Comparison of ENCODE assay signal across 8 cellular contexts in the genomic region with DNA sequence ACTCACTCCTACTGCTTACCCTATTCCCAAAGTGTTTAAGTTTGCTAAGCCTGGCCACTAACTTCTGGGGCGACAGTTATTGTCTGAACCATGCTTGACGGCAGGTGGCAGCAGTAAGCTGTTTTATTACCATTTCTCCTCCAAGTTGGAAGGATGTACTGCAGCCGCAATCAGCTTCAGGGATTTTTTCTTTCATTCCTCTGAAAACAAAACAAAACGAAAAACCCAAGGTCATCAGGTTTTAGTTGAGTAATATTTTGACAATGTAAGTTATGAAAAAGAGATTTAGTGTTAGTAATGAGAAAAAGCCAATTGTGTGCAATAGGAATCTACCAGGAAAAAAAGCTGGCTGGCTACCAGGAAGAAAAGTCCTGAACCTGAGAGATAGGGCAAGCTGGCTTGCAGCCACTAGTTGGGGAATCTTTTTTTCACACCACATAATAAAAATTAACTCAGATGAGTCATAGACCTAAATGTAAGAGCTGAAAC. TPM values are rescaled to one million over a fixed set of nuclear protein-coding genes. Genes with fewer than 3 reads are reported as not detected.
DNase-seq lines count a peak whose midpoint lies in the region; ATAC-seq and TF ChIP-seq lines count a peak whose summit lies in the region.

No MANE protein-coding gene starts in this region.

- DNase-seq in CD1c-positive myeloid dendritic cell (ENCODE audit: extremely low spot score) (peak; percentile 46), NCI-H460 (ENCODE audit: extremely low read depth, low read depth) (peak; percentile 58), activated T-cell treated with anti-CD3 and anti-CD28 coated beads for 1 hour (ENCODE audit: low read depth) (peak; percentile 21), fibroblast of gingiva (ENCODE audit: low read depth) (peak; percentile 62), upper lobe of right lung (peak; percentile 63)

- no peaks in the 10 kb centered on the region for H3F3A ChIP-seq in neural cell (ENCODE audit: insufficient read depth, low read length, poor library complexity, severe bottlenecking)

- no peaks in the 10 kb centered on the region for H3K9me2 ChIP-seq in neural cell (ENCODE audit: insufficient read depth, low read length)

- no peak overlapping the region for H2AFZ ChIP-seq in neural cell (ENCODE audit: low read depth, low read length)

- H3K4me3 ChIP-seq in neural cell (ENCODE audit: low read length) (no peak overlapping the region), upper lobe of right lung (no peak overlapping the region)

- H3K9me3 ChIP-seq in neural cell (ENCODE audit: low read length) (no peaks in the 10 kb centered on the region), upper lobe of right lung (no peaks in the 10 kb centered on the region)

- H3K27me3 ChIP-seq in neural cell (ENCODE audit: insufficient read depth, low read depth, low read length) (no peaks in the 10 kb centered on the region), upper lobe of right lung (no peaks in the 10 kb centered on the region)

- H3K36me3 ChIP-seq in neural cell (ENCODE audit: insufficient read depth, low read length) (no peaks in the 10 kb centered on the region), upper lobe of right lung (no peaks in the 10 kb centered on the region)

- no peaks in the 10 kb centered on the region for H3K4me1 ChIP-seq in upper lobe of right lung

- no peak overlapping the region for H3K4me2 ChIP-seq in neural cell (ENCODE audit: low read length)

- no peak for TF ChIP-seq EP300 in neural cell (conservative IDR thresholded peaks at IDR 0.05; ENCODE audit: poor library complexity, severe bottlenecking)

- H3K27ac ChIP-seq in neural cell (ENCODE audit: low read length) (no peak overlapping the region), upper lobe of right lung (no peak overlapping the region)

- no peak overlapping the region for H3K9ac ChIP-seq in neural cell (ENCODE audit: low read length)

- no peaks in the 10 kb centered on the region for H4K20me1 ChIP-seq in neural cell (ENCODE audit: insufficient read depth)

- peak; percentile 70 for TF ChIP-seq CTCF in neural cell (IDR thresholded peaks at IDR 0.05; ENCODE audit: poor library complexity, severe bottlenecking)
- TF ChIP-seq CTCF in upper lobe of right lung (IDR thresholded peaks at IDR 0.05) = peak; percentile 55

- H3K79me2 ChIP-seq in neural cell (replicated peaks; ENCODE audit: insufficient read depth, low read length) = no peaks in the 10 kb centered on the region

- peak; percentile 71 for TF ChIP-seq RAD21 in neural cell (conservative IDR thresholded peaks at IDR 0.05)

- intact Hi-C loops in upper lobe of right lung (cut with DNase I) = no loop called here

- ATAC-seq in GM18868 (IDR thresholded peaks at IDR 0.05; ENCODE audit: unreplicated experiment) = peak; percentile 82
- peak; percentile 63 for ATAC-seq in HG03103 (IDR thresholded peaks at IDR 0.05; ENCODE audit: low read depth, unreplicated experiment)
- ATAC-seq in upper lobe of right lung = peak; percentile 78

TF ChIP-seq in neural cell, 6 proteins besides CTCF, POLR2A, EP300 and RAD21:
- peak; percentile 75 for TF ChIP-seq SMC3 (conservative IDR thresholded peaks at IDR 0.05; ENCODE audit: poor library complexity)
- TF ChIP-seq EZH2 (IDR thresholded peaks at IDR 0.05; ENCODE audit: borderline replicate concordance, insufficient read depth, low read length, poor library complexity, severe bottlenecking) = no peak
TF ChIP-seq in neural cell: peak in this region for 1.

RNA-seq across cellular contexts. Expression of gene RAB9B, which starts 13.2 kb away (rescaled TPM):
- 0.67 and 0.98 TPM in 2 replicates for total RNA-seq in NCI-H460 (2014; rRNA removed; shearing (Covaris generic))
- 0.58 and 1.2 TPM in 2 replicates for polyA plus RNA-seq in NCI-H460 (2014; cell fraction: nucleus; rRNA removed)
- 50.6 TPM in 2 replicates for polyA plus RNA-seq in neural cell
- polyA minus RNA-seq in neural cell = 51.6 and 52.9 TPM in 2 replicates
- total RNA-seq in upper lobe of right lung = 0.55 TPM
